8 cellular contexts compared by ENCODE assay signal in genomic region chr9:127199001-127199791, GRCh38.
DNase-seq lines count a peak whose midpoint lies in the region; ATAC-seq and TF ChIP-seq lines count a peak whose summit lies in the region.

No MANE protein-coding gene starts in this region.

- TF ChIP-seq POLR2A in stomach (IDR thresholded peaks at IDR 0.05), result no peak

- no peak overlapping the region for H3K4me3 ChIP-seq in neutrophil (ENCODE audit: low read depth in 1 of 2, low read length in 1 of 2)
- H3K4me3 ChIP-seq in stomach, result no peak overlapping the region

- ATAC-seq in HG02763 (IDR thresholded peaks at IDR 0.05; ENCODE audit: unreplicated experiment), result no peak

- H3K36me3 ChIP-seq in neutrophil (peaks cover 18% of the 10 kb centered on the region), stomach (peaks cover 0 to 28% (median 26%) of the 10 kb centered on the region in 4 donors)

- TF ChIP-seq CTCF in neutrophil (IDR thresholded peaks at IDR 0.05) (peak; percentile 19), stomach (IDR thresholded peaks at IDR 0.05) (peak in 6 of 7 experiments; percentile 35 to 97 (median 91))

- TF ChIP-seq EP300 in stomach (IDR thresholded peaks at IDR 0.05), result no peak

- H3K4me1 ChIP-seq in neutrophil (ENCODE audit: control insufficient read depth in 1 of 2, insufficient read depth in 1 of 2, low read depth in 1 of 2, low read length in 1 of 2) (no peaks in the 10 kb centered on the region), stomach (peaks cover 13 to 26% (median 20%) of the 10 kb centered on the region in 4 donors)

- intact Hi-C loops in stomach (cut with DNase I; ENCODE audit: low total_unique reads), result loop anchor here (5.0 kb wide), 1 partner anchor 262 kb away; no protein-coding TSS in a partner anchor

- H3K27me3 ChIP-seq in neutrophil, result no peaks in the 10 kb centered on the region
- no peaks in the 10 kb centered on the region for H3K27me3 ChIP-seq in stomach

- DNase-seq in Daoy (ENCODE audit: low read depth) (peak; percentile 82), HT-29 (ENCODE audit: low spot score) (peak; percentile 91), RKO (ENCODE audit: low spot score) (peak; percentile 83), activated T-helper 1 cell treated with Interleukin-2 at 50 U/mL for 16 hours (ENCODE audit: low read depth) (peak; percentile 47), fibroblast of the conjunctiva (ENCODE audit: low read depth) (peak; percentile 82), stomach (peak; percentile 85)

- no peak overlapping the region for H3K27ac ChIP-seq in neutrophil
- H3K27ac ChIP-seq in stomach, result peak overlapping the region in 4 of 5 donors; percentile 6 to 81 (median 60)

- H3K9me3 ChIP-seq in neutrophil (no peaks in the 10 kb centered on the region), stomach (no peaks in the 10 kb centered on the region)

- WGBS in stomach, 5 donors, result 20 to 40% (median 36%) methylated on average over 7 to 15 of the region's 15 CpGs
